In the genomic region with DNA sequence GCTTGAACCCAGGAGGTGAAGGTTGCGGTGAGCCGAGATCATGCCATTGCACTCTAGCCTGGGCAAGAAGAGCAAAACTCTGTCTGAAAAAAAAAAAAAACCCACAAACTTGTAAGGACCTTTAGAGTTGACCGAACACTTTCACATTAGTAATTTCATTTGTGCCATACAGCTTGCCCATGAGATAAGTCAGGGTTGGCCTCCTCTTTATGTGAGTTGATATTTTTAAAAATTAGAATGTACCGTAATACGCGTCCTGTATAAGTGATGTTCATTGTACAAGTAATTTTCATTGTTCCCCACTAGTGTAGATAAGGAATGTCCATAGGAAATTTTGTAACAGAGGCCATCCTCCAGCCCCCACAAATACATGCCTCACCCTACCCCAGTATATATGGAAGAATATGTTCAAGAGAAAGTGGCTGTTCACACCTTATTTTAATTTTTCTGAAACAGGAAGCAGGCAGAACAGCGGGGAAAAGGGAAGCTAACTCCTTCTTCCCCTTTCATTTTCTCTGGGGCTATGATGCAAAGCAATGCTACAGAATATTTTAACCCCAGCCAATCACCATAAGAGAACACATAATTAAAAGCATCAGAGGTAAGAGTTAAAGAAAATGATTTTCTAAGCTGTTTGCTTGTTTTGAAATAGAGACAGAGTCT, we compare ENCODE assay signal across 10 cellular contexts. TPM values are rescaled to one million over a fixed set of nuclear protein-coding genes. Genes with fewer than 3 reads are reported as not detected.
DNase-seq lines count a peak whose midpoint lies in the region; ATAC-seq, FAIRE-seq and TF ChIP-seq lines count a peak whose summit lies in the region.
"Had no signal": no experiment of that assay in that cellular context is flagged by ENCODE, and none has a peak within 500 bp of the region (broad histone marks: within the 10 kb centered on the region; RNA-seq: fewer than 3 reads in every experiment).

No MANE protein-coding gene starts in this region.

- ATAC-seq in PC-3 (no peak), HG02981 (IDR thresholded peaks at IDR 0.05; ENCODE audit: unreplicated experiment) (no peak), HG02870 (IDR thresholded peaks at IDR 0.05; ENCODE audit: unreplicated experiment) (no peak)

- no peaks in the 10 kb centered on the region for H3K79me2 ChIP-seq in PC-3 (ENCODE audit: low read length)

- no peaks in the 10 kb centered on the region for H3K9me3 Mint-ChIP-seq in nephron progenitor cell

- CTCF ChIA-PET in PC-3 (lab: Charles Lee) = no interaction called here

- TF ChIP-seq CTCF in PC-3 (conservative IDR thresholded peaks at IDR 0.05; ENCODE audit: low read depth, low read length) (no peak), nephron progenitor cell (IDR thresholded peaks at IDR 0.05) (no peak), testis (IDR thresholded peaks at IDR 0.05) (no peak)

- H3K27ac ChIP-seq in BLaER1 treated with 17β-estradiol and CSF1 and Interleukin-3, amounts not matched to agents 10 nM and 100 nM = peak overlapping the region; percentile 22 to 80 (median 58); a peak in 18 of 22 replicates
- H3K27ac ChIP-seq in PC-3 (ENCODE audit: low read length) (peak overlapping the region; percentile 89), epithelial cell of prostate (peak overlapping the region; percentile 80), testis (no peak overlapping the region)

- H3K9ac ChIP-seq in BLaER1 treated with 17β-estradiol and CSF1 and Interleukin-3, amounts not matched to agents 10 nM and 100 nM = peak overlapping the region in 4 of 11 experiments; percentile 24 to 59 (median 46); a peak in 6 of 22 replicates
- peak overlapping the region; percentile 69; the same call in 1 of the 2 replicates for H3K9ac ChIP-seq in PC-3 (ENCODE audit: low read length)

- POLR2A ChIA-PET in PC-3 (lab: Charles Lee; ENCODE audit: unreplicated experiment) = no interaction called here

- H2AFZ ChIP-seq in PC-3 (ENCODE audit: low read length) = no peak overlapping the region

- peak overlapping the region in 2 of 10 experiments; percentile 32 to 50; a peak in 3 of 20 replicates for H3K4me3 ChIP-seq in BLaER1 treated with 17β-estradiol and CSF1 and Interleukin-3, amounts not matched to agents 10 nM and 100 nM
- no peak overlapping the region for H3K4me3 ChIP-seq in PC-3 (ENCODE audit: low read length)
- no peak overlapping the region for H3K4me3 ChIP-seq in testis

- H3K4me1 ChIP-seq in BLaER1 treated with 17β-estradiol and CSF1 and Interleukin-3, amounts not matched to agents 10 nM and 100 nM = peaks cover 58 to 83% (median 69%) of the 10 kb centered on the region in 10 experiments
- H3K4me1 ChIP-seq in PC-3 (ENCODE audit: insufficient read depth, low read length) (peaks cover 66% of the 10 kb centered on the region), testis (peaks cover 3% of the 10 kb centered on the region)

- H3K36me3 Mint-ChIP-seq in nephron progenitor cell (ENCODE audit: low read depth) = no peaks in the 10 kb centered on the region

- 75% methylated on average over 7 of the region's 7 CpGs for WGBS in testis, 2 donors

- DNase-seq in GM19239 (ENCODE audit: insufficient read length, low spot score) = peak; percentile 28
- no peak for DNase-seq in PC-3
- no peak for DNase-seq in epithelial cell of prostate (ENCODE audit: low read depth, low spot score)
- DNase-seq in nephron progenitor cell = no peak
- no peak for DNase-seq in testis
- DNase-seq: NCI-H524 treated with DMSO at 0.1 percent for 48 hours had no signal

- no peaks in the 10 kb centered on the region for H3K27me3 ChIP-seq in BLaER1 treated with 17β-estradiol and CSF1 and Interleukin-3, amounts not matched to agents 10 nM and 100 nM
- H3K27me3 ChIP-seq in PC-3 (ENCODE audit: low read length) (no peaks in the 10 kb centered on the region), testis (no peaks in the 10 kb centered on the region)

- H3K4me3 Mint-ChIP-seq in nephron progenitor cell = no peak overlapping the region

- H3K4me2 ChIP-seq in BLaER1 treated with 17β-estradiol and CSF1 and Interleukin-3, amounts not matched to agents 10 nM and 100 nM = peak overlapping the region; percentile 18 to 91 (median 70)
- H3K4me2 ChIP-seq in PC-3 (ENCODE audit: low read length) = no peak overlapping the region

- H3K36me3 ChIP-seq in BLaER1 treated with 17β-estradiol and CSF1 and Interleukin-3, amounts not matched to agents 10 nM and 100 nM = no peaks in the 10 kb centered on the region
- H3K36me3 ChIP-seq in PC-3 (ENCODE audit: low read depth, low read length) (no peaks in the 10 kb centered on the region), testis (ENCODE audit: low read depth, missing control alignments) (no peaks in the 10 kb centered on the region)

- no peaks in the 10 kb centered on the region for H3K9me2 ChIP-seq in PC-3 (replicated peaks; ENCODE audit: low read length)

- H3K27me3 Mint-ChIP-seq in nephron progenitor cell (ENCODE audit: low read depth, poor library complexity) = peaks cover 7% of the 10 kb centered on the region
- H3K27me3 Mint-ChIP-seq: progenitor cell of endocrine pancreas had no signal

- peaks cover 11% of the 10 kb centered on the region for H3F3A ChIP-seq in PC-3 (ENCODE audit: low read length, unreplicated experiment)

- H4K20me1 ChIP-seq in BLaER1 treated with 17β-estradiol and CSF1 and Interleukin-3, amounts not matched to agents 10 nM and 100 nM = no peaks in the 10 kb centered on the region
- H4K20me1 ChIP-seq in PC-3 (ENCODE audit: low read length) = no peaks in the 10 kb centered on the region

- FAIRE-seq in GM19239 (lab: Jason Lieb, UNC) = peak; percentile 70

- intact Hi-C loops in PC-3 (cut with micrococcal nuclease) (loop anchor here (2.0 kb wide), 1 partner anchor 25 kb away; no protein-coding TSS in a partner anchor), testis (cut with DNase I; ENCODE audit: low total_unique reads) (no loop called here)

- no peak overlapping the region for H3K27ac Mint-ChIP-seq in nephron progenitor cell
- H3K27ac Mint-ChIP-seq: progenitor cell of endocrine pancreas had no signal

- peaks cover 14% of the 10 kb centered on the region for H3K4me1 Mint-ChIP-seq in nephron progenitor cell

- no peak for TF ChIP-seq POLR2A in testis (IDR thresholded peaks at IDR 0.05)

- BruUV-seq in PC-3 (replicated peaks; lab: Mats Ljungman, UMichigan) = no TSS peak

- peaks cover 0 to 14% (median 6%) of the 10 kb centered on the region in 11 experiments; a peak in 11 of 22 replicates for H3K9me3 ChIP-seq in BLaER1 treated with 17β-estradiol and CSF1 and Interleukin-3, amounts not matched to agents 10 nM and 100 nM (replicated peaks in 1 of 11)
- H3K9me3 ChIP-seq in PC-3 (ENCODE audit: low read length) = no peaks in the 10 kb centered on the region
- H3K9me3 ChIP-seq in testis = no peaks in the 10 kb centered on the region

RNA-seq across cellular contexts. Expression of a gene that starts 31.9 kb away (rescaled TPM):
- total RNA-seq in PC-3 (2014; rRNA removed) (266 and 319 TPM in 2 replicates), testis (100 to 1,000 TPM; 105 to 140 TPM)
- 63.1 TPM for polyA plus RNA-seq in testis (ENCODE audit: insufficient read depth, low read depth, low replicate concordance)

Comparison
In these comparisons a context has a peak if more than half of its experiments do, and no peak if none do; other contexts are left out.
1. H3K27ac ChIP-seq: peak in BLaER1 treated with 17β-estradiol and CSF1 and Interleukin-3, amounts not matched to agents 10 nM and 100 nM (11 of 11), PC-3 (single experiment) and epithelial cell of prostate (single experiment); none in testis (0 of 2).